Comparison of ENCODE assay signal across 9 cellular contexts in the genomic region with DNA sequence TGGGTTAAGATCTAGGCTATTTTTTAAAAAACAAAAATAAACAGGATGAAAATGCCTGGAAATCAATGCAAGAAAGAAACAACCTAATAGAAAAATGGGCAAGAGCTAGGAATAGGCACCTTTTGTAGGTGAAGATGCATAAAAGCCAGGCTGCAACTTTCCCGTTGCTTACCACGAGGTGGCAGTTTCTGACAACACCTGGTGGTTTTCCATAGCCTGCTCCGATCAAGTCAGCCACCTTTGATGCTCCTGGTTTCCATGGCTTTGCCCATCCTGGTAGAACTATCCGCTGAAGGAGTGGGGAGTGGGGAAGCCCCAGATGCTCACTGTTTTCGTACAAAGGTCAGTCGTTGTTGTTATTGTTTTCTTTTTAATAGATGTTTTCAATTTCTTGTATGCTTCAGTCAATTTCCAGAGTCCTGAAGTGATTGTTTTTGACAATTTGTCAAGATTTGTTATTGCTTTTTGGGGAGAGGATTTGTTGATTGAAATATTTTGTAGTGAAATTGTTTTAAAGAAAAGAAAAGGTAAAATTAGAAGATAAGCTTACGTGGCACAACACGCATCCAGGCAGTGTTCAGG. TPM values are rescaled to one million over a fixed set of nuclear protein-coding genes. Genes with fewer than 3 reads are reported as not detected.
DNase-seq lines count a peak whose midpoint lies in the region; ATAC-seq and TF ChIP-seq lines count a peak whose summit lies in the region.
"Had no signal": no experiment of that assay in that cellular context is flagged by ENCODE, and none has a peak within 500 bp of the region (broad histone marks: within the 10 kb centered on the region; RNA-seq: fewer than 3 reads in every experiment).

No MANE protein-coding gene starts in this region.

- no peak for TF ChIP-seq POLR2A in suprapubic skin (IDR thresholded peaks at IDR 0.05)

- H3K36me3 ChIP-seq in adipocyte (ENCODE audit: control insufficient read depth, insufficient read depth, low read length, severe bottlenecking) = no peaks in the 10 kb centered on the region
- no peaks in the 10 kb centered on the region for H3K36me3 ChIP-seq in suprapubic skin

- H3K9ac ChIP-seq in adipocyte (ENCODE audit: low read length) = no peak overlapping the region

- peak; percentile 28 for DNase-seq in EH (ENCODE audit: low read depth)
- peak; percentile 63 for DNase-seq in NCI-H146 (lab: John Stamatoyannopoulos, UW)
- peak; percentile 38 for DNase-seq in adipocyte (ENCODE audit: low read depth)
- peak; percentile 17 to 75 for DNase-seq in lung microvascular endothelial cell (ENCODE audit: low read depth in 2 of 2)
- no peak for DNase-seq in ureter (ENCODE audit: low spot score)
- DNase-seq in suprapubic skin (ENCODE audit: low spot score in 2 of 2) = no peak
- no peak for DNase-seq in activated naive CD4-positive, alpha-beta T cell treated with anti-CD3 and anti-CD28 coated beads, Interleukin-2, amount 50 U/mL, for 72 hours (ENCODE audit: low spot score in 2 of 2)

- 67% methylated on average over 8 of the region's 8 CpGs for WGBS in suprapubic skin

- TF ChIP-seq CTCF in suprapubic skin (IDR thresholded peaks at IDR 0.05) = peak in 1 of 2 donors; percentile 21

- ATAC-seq in HG02610 (IDR thresholded peaks at IDR 0.05; ENCODE audit: unreplicated experiment) = no peak
- ATAC-seq in activated naive CD4-positive, alpha-beta T cell treated with anti-CD3 and anti-CD28 coated beads, Interleukin-2, amount 50 U/mL, for 72 hours = no peak

- H3K9me3 ChIP-seq in adipocyte (ENCODE audit: control insufficient read depth, low read length) (peaks cover 5% of the 10 kb centered on the region), suprapubic skin (no peaks in the 10 kb centered on the region)

- H3K9me3 Mint-ChIP-seq in activated naive CD4-positive, alpha-beta T cell treated with anti-CD3 and anti-CD28 coated beads, Interleukin-2, amount 50 U/mL, for 72 hours = peaks cover 0 to 4% of the 10 kb centered on the region in 2 donors
- H3K9me3 Mint-ChIP-seq: stimulated activated naive CD8-positive, alpha-beta T cell treated with anti-CD3 and anti-CD28 coated beads, Interleukin-15, Interleukin-2, amounts not matched to agents 100 ng/mL and 50 ng/mL, for 24 hours had no signal

- TF ChIP-seq EP300 in suprapubic skin (IDR thresholded peaks at IDR 0.05) = no peak

- H3K4me1 ChIP-seq in adipocyte (ENCODE audit: control insufficient read depth, insufficient read depth, low read length) (no peaks in the 10 kb centered on the region), suprapubic skin (no peaks in the 10 kb centered on the region)

- no peak overlapping the region for H3K27ac ChIP-seq in suprapubic skin

- no peak overlapping the region for H3K27ac Mint-ChIP-seq in activated naive CD4-positive, alpha-beta T cell treated with anti-CD3 and anti-CD28 coated beads, Interleukin-2, amount 50 U/mL, for 72 hours
- H3K27ac Mint-ChIP-seq: stimulated activated naive CD8-positive, alpha-beta T cell treated with anti-CD3 and anti-CD28 coated beads, Interleukin-15, Interleukin-2, amounts not matched to agents 100 ng/mL and 50 ng/mL, for 24 hours had no signal

- no peaks in the 10 kb centered on the region for H3K36me3 Mint-ChIP-seq in activated naive CD4-positive, alpha-beta T cell treated with anti-CD3 and anti-CD28 coated beads, Interleukin-2, amount 50 U/mL, for 72 hours

- peaks cover 14% of the 10 kb centered on the region for H3K27me3 ChIP-seq in adipocyte (replicated peaks; ENCODE audit: control insufficient read depth, insufficient read depth, low read length)
- H3K27me3 ChIP-seq in suprapubic skin = no peaks in the 10 kb centered on the region

- no peak overlapping the region for H3K4me3 ChIP-seq in adipocyte (ENCODE audit: low read length)
- no peak overlapping the region for H3K4me3 ChIP-seq in suprapubic skin

RNA-seq across cellular contexts. Expression of gene UBE2Q1, which starts 24.1 kb away (rescaled TPM):
- total RNA-seq in lung microvascular endothelial cell (25.9 and 43.3 TPM in 2 replicates), ureter (68.9 TPM), suprapubic skin (10 to 100 TPM; 30.6 to 60.2 (median 32.0) TPM)
- 100 to 1,000 TPM in 1 of 2 donors, 10 to 100 TPM in 1; 99.5 to 113 TPM for total RNA-seq in activated naive CD4-positive, alpha-beta T cell treated with anti-CD3 and anti-CD28 coated beads, Interleukin-2, amount 50 U/mL, for 72 hours

RNA-seq across cellular contexts. Expression of gene SHE, which starts 32.1 kb away (rescaled TPM):
- total RNA-seq in lung microvascular endothelial cell = 62.3 and 91.7 TPM in 2 replicates
- total RNA-seq in ureter = 13.3 TPM
- 1 to 10 TPM; 2.0 to 7.3 (median 4.8) TPM for total RNA-seq in suprapubic skin
- total RNA-seq in activated naive CD4-positive, alpha-beta T cell treated with anti-CD3 and anti-CD28 coated beads, Interleukin-2, amount 50 U/mL, for 72 hours = not detected

RNA-seq across cellular contexts. Expression of gene TDRD10, which starts 32.3 kb away (rescaled TPM):
- total RNA-seq in lung microvascular endothelial cell (3.5 and 5.0 TPM in 2 replicates), ureter (3.3 TPM), suprapubic skin (1 to 10 TPM in 3 of 4 donors, under 1 TPM in 1; 0.72 to 2.6 (median 2.0) TPM)
- total RNA-seq in activated naive CD4-positive, alpha-beta T cell treated with anti-CD3 and anti-CD28 coated beads, Interleukin-2, amount 50 U/mL, for 72 hours = not detected

RNA-seq across cellular contexts. Expression of gene CHRNB2, which starts 33.2 kb away (rescaled TPM):
- under 0.01 TPM in 1 of 2 replicates, not detected in the other for total RNA-seq in lung microvascular endothelial cell
- 0.36 TPM for total RNA-seq in ureter
- under 1 TPM; 0.26 to 0.83 (median 0.33) TPM for total RNA-seq in suprapubic skin
- under 1 TPM; 0.09 to 0.10 TPM for total RNA-seq in activated naive CD4-positive, alpha-beta T cell treated with anti-CD3 and anti-CD28 coated beads, Interleukin-2, amount 50 U/mL, for 72 hours

Comparison
In these comparisons a context has a peak if more than half of its experiments do, and no peak if none do; other contexts are left out.
1. DNase-seq: peak in EH (single experiment), NCI-H146 (single experiment), adipocyte (single experiment) and lung microvascular endothelial cell (2 of 2); none in ureter (single experiment), suprapubic skin (0 of 2) and activated naive CD4-positive, alpha-beta T cell treated with anti-CD3 and anti-CD28 coated beads, Interleukin-2, amount 50 U/mL, for 72 hours (0 of 2).